8 cellular contexts compared by ENCODE assay signal in genomic region chr3:168249539-168250414, GRCh38.
DNase-seq lines count a peak whose midpoint lies in the region; ATAC-seq and TF ChIP-seq lines count a peak whose summit lies in the region.

No MANE protein-coding gene starts in this region.

- H3K9me3 Mint-ChIP-seq in endothelial cell (ENCODE audit: unreplicated experiment): no peaks in the 10 kb centered on the region
- peaks cover 2% of the 10 kb centered on the region for H3K9me3 Mint-ChIP-seq in memory B cell

- H3K4me3 ChIP-seq in thoracic aorta: peak overlapping the region; percentile 82

- H3K27ac ChIP-seq in thoracic aorta: peak overlapping the region in 1 of 2 donors; percentile 43

- peak; percentile 20 for TF ChIP-seq CTCF in AG09319 (IDR thresholded peaks at IDR 0.05; ENCODE audit: low read depth, low read length)
- no peak for TF ChIP-seq CTCF in endothelial cell (IDR thresholded peaks at IDR 0.05; ENCODE audit: unreplicated experiment)
- TF ChIP-seq CTCF in thoracic aorta (IDR thresholded peaks at IDR 0.05): peak; percentile 11

- DNase-seq in AG09319 (ENCODE audit: extremely low read depth, low read depth) (peak; percentile 12), NCI-H1092 (lab: John Stamatoyannopoulos, UW) (peak; percentile 77), T-helper 17 cell (no peak), endothelial cell (ENCODE audit: low spot score) (peak; percentile 77), memory B cell (ENCODE audit: low spot score in 2 of 2) (peak in 1 of 2 donors; percentile 11), thoracic aorta (ENCODE audit: low spot score) (no peak)

- TF ChIP-seq POLR2A in GM15510 (IDR thresholded peaks at IDR 0.05; ENCODE audit: borderline replicate concordance, extremely low read depth, insufficient read length): peak; percentile 72

- no peaks in the 10 kb centered on the region for H3K27me3 ChIP-seq in thoracic aorta (replicated peaks; ENCODE audit: insufficient read depth)

- no peaks in the 10 kb centered on the region for H3K36me3 Mint-ChIP-seq in T-helper 17 cell (ENCODE audit: low read depth)
- H3K36me3 Mint-ChIP-seq in endothelial cell (ENCODE audit: low read depth, unreplicated experiment): peaks cover 2% of the 10 kb centered on the region
- no peaks in the 10 kb centered on the region for H3K36me3 Mint-ChIP-seq in memory B cell

- no peaks in the 10 kb centered on the region for H3K36me3 ChIP-seq in thoracic aorta

- H3K4me3 Mint-ChIP-seq in T-helper 17 cell: peak overlapping the region; percentile 76
- H3K4me3 Mint-ChIP-seq in endothelial cell (ENCODE audit: unreplicated experiment): peak overlapping the region; percentile 94
- peak overlapping the region; percentile 59 for H3K4me3 Mint-ChIP-seq in memory B cell

- H3K4me1 Mint-ChIP-seq in T-helper 17 cell (peaks cover 7% of the 10 kb centered on the region), endothelial cell (ENCODE audit: unreplicated experiment) (peaks cover 19% of the 10 kb centered on the region), memory B cell (peaks cover 11% of the 10 kb centered on the region)

- peaks cover 0 to 6% of the 10 kb centered on the region in 2 donors for H3K4me1 ChIP-seq in thoracic aorta (ENCODE audit: control insufficient read depth in 1 of 2, low read depth in 2 of 2)

- H3K27ac Mint-ChIP-seq in T-helper 17 cell (no peak overlapping the region), endothelial cell (ENCODE audit: unreplicated experiment) (no peak overlapping the region), memory B cell (no peak overlapping the region)

- H3K27me3 Mint-ChIP-seq in T-helper 17 cell: peaks cover 49% of the 10 kb centered on the region
- H3K27me3 Mint-ChIP-seq in endothelial cell (ENCODE audit: unreplicated experiment): peaks cover 5% of the 10 kb centered on the region
- H3K27me3 Mint-ChIP-seq in memory B cell: peaks cover 10% of the 10 kb centered on the region

- peak; percentile 77 for ATAC-seq in HG02678 (IDR thresholded peaks at IDR 0.05; ENCODE audit: unreplicated experiment)
- no peak for ATAC-seq in T-helper 17 cell
- peak; percentile 21 for ATAC-seq in memory B cell (ENCODE audit: low read depth)
- ATAC-seq in thoracic aorta (ENCODE audit: insufficient number of reproducible peaks, low FRiP score, low read depth): peak; percentile 33

- no peaks in the 10 kb centered on the region for H3K9me3 ChIP-seq in T-helper 17 cell (ENCODE audit: control insufficient read depth, low read length, poor library complexity, severe bottlenecking)
- no peaks in the 10 kb centered on the region for H3K9me3 ChIP-seq in thoracic aorta

Comparison
In these comparisons a context has a peak if more than half of its experiments do, and no peak if none do; other contexts are left out.
1. DNase-seq: peak in AG09319 (single experiment), NCI-H1092 (single experiment) and endothelial cell (single experiment); none in T-helper 17 cell (0 of 3) and thoracic aorta (single experiment).
2. Peak in every context shown above with its lines, with median percentiles within 50 percentile points of each other: H3K4me3 Mint-ChIP-seq.